Comparison of ENCODE assay signal across 36 cellular contexts in the genomic region with DNA sequence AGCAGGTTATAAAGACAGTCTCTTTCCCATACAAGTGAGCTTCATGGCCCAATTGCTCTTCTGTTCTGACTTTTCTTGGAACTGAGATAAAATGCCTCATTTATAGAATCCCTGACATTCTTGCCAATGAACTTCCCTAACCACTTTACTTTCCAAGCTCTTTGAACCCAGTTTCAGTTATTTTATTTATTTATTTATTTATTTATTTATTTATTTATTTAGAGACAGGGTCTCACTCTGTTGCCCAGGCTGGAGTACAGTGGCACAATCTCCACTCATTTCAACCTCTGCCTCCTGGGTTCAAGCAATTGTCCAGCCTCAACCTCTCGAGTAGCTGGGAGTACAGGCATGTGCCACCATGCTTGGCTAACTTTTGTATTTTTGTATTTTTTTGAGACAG.
"Had no signal": no experiment of that assay in that cellular context is flagged by ENCODE, and none has a peak within 500 bp of the region (broad histone marks: within the 10 kb centered on the region; RNA-seq: fewer than 3 reads in every experiment).

No MANE protein-coding gene starts in this region.

- H3K4me3 ChIP-seq: MG63 had no signal

- H3K36me3 ChIP-seq: MG63 had no signal

- DNase-seq: Karpas-422, Kasumi-1, MG63, MM.1S, MV-4-11, NCI-H1048, NCI-H1092, NCI-H1092 treated with DMSO at 0.1 percent for 48 hours, NCI-H1105, NCI-H1105 treated with DMSO at 0.1 percent for 48 hours, NCI-H1417, NCI-H1417 treated with DMSO at 0.1 percent for 48 hours, NCI-H1436, NCI-H1436 treated with DMSO at 0.1 percent for 48 hours, NCI-H146, NCI-H1694, NCI-H1694 treated with DMSO at 0.1 percent for 48 hours, NCI-H187, NCI-H187 treated with DMSO at 0.1 percent for 48 hours, NCI-H1930, NCI-H2029, NCI-H2029 treated with DMSO at 0.1 percent for 48 hours, NCI-H2081, NCI-H2081 treated with DMSO at 0.1 percent for 48 hours, NCI-H2107, NCI-H2171, NCI-H2171 treated with DMSO at 0.1 percent for 48 hours, NCI-H2227 treated with DMSO at 0.1 percent for 48 hours, NCI-H226, NCI-H345, NCI-H446, NCI-H446 treated with DMSO at 0.1 percent for 48 hours, NCI-H510A, NCI-H510A treated with DMSO at 0.1 percent for 48 hours, NCI-H524, NCI-H524 treated with DMSO at 0.1 percent for 48 hours had no signal
